In genomic region chr2:172634477-172634876, GRCh38 we compare ENCODE assay signal across 27 cellular contexts.
"Had no signal": no experiment of that assay in that cellular context is flagged by ENCODE, and none has a peak within 500 bp of the region (broad histone marks: within the 10 kb centered on the region; RNA-seq: fewer than 3 reads in every experiment).

No MANE protein-coding gene starts in this region.

- H3K9me3 ChIP-seq: stomach, suprapubic skin, testis, thoracic aorta, thyroid gland, tibial artery, transverse colon, upper lobe of left lung, upper lobe of right lung, uterus, vagina had no signal

- FAIRE-seq: urothelium cell line had no signal

- H3K4me1 ChIP-seq: stomach, suprapubic skin, testis, thyroid gland, tibial nerve, transverse colon, upper lobe of left lung, upper lobe of right lung, uterus, vagina had no signal

- H3K4me3 ChIP-seq: stomach, suprapubic skin, testis, thoracic aorta, thyroid gland, tibial artery, tibial nerve, transverse colon, upper lobe of left lung, upper lobe of right lung, uterus, vagina had no signal

- H3K27ac ChIP-seq: stomach, suprapubic skin, testis, thoracic aorta, thyroid gland, tibial artery, tibial nerve, transverse colon, upper lobe of left lung, upper lobe of right lung, uterus, vagina had no signal

- DNase-seq: stimulated activated CD4-positive, alpha-beta T cell treated with anti-CD3 and anti-CD28 coated beads, Interleukin-2, amount 100 ng/mL, for 48 hours; stimulated activated CD4-positive, alpha-beta T cell treated with anti-CD3 and anti-CD28 coated beads, Interleukin-4, amount 100 ng/mL, for 1 hour; stimulated activated CD4-positive, alpha-beta T cell treated with anti-CD3 and anti-CD28 coated beads, Interleukin-4, amount 100 ng/mL, for 24 hours; stimulated activated CD4-positive, alpha-beta T cell treated with anti-CD3 and anti-CD28 coated beads, Interleukin-4, amount 100 ng/mL, for 4 hours; stimulated activated CD8-positive, alpha-beta memory T cell treated with anti-CD3 and anti-CD28 coated beads, Interleukin-4, amount 100 ng/mL, for 48 hours; stimulated activated naive B cell treated with anti-CD40 and anti-IgM and Interleukin-4, amounts not matched to agents 10 μg/mL and 1 μg/mL and 100 μg/mL, for 72 hours; stimulated activated naive CD4-positive, alpha-beta T cell; stimulated activated naive CD4-positive, alpha-beta T cell treated with Interleukin-2 at 50 U/mL for 16 hours; stimulated activated naive CD8-positive, alpha-beta T cell treated with anti-CD3 and anti-CD28 coated beads, Interleukin-15, amount 100 ng/mL, for 72 hours; stimulated activated naive CD8-positive, alpha-beta T cell treated with anti-CD3 and anti-CD28 coated beads, Interleukin-15, Interleukin-2, amounts not matched to agents 100 U/mL and 50 U/mL, for 24 hours; stomach; substantia nigra; testis; thyroid gland; tibial artery; transverse colon; trophoblast cell; upper lobe of left lung; upper lobe of right lung; uterus had no signal

- H3K27me3 ChIP-seq: stomach, suprapubic skin, testis, thyroid gland, tibial artery, tibial nerve, transverse colon, upper lobe of left lung, upper lobe of right lung, uterus, vagina had no signal

- H3K36me3 ChIP-seq: suprapubic skin, thoracic aorta, thyroid gland, tibial artery, transverse colon, upper lobe of left lung, upper lobe of right lung, uterus, vagina had no signal

- ATAC-seq: stimulated activated effector memory CD8-positive, alpha-beta T cell treated with anti-CD3 and anti-CD28 coated beads, Interleukin-12 subunit alpha, Interleukin-12 subunit beta, amount 100 ng/mL, for 72 hours; stimulated activated memory B cell treated with anti-CD40 and anti-IgM and Interleukin-4, amounts not matched to agents 10 μg/mL and 1 μg/mL and 100 μg/mL, for 72 hours; stimulated activated naive B cell treated with anti-CD40 and anti-IgM and Interleukin-4, amounts not matched to agents 10 μg/mL and 1 μg/mL and 100 μg/mL, for 72 hours; stimulated activated naive CD8-positive, alpha-beta T cell treated with anti-CD3 and anti-CD28 coated beads, Interleukin-15, amount 100 ng/mL, for 72 hours; stimulated activated naive CD8-positive, alpha-beta T cell treated with anti-CD3 and anti-CD28 coated beads, Interleukin-15, Interleukin-2, amounts not matched to agents 100 U/mL and 50 U/mL, for 24 hours; upper lobe of right lung had no signal
